ENCODE assay signal across 10 cellular contexts in genomic region chr11:370087-370941, GRCh38. TPM values are rescaled to one million over a fixed set of nuclear protein-coding genes. Genes with fewer than 3 reads are reported as not detected.
DNase-seq lines count a peak whose midpoint lies in the region; ATAC-seq and TF ChIP-seq lines count a peak whose summit lies in the region.
"Had no signal": no experiment of that assay in that cellular context is flagged by ENCODE, and none has a peak within 500 bp of the region (broad histone marks: within the 10 kb centered on the region; RNA-seq: fewer than 3 reads in every experiment).

No MANE protein-coding gene starts in this region.

- H3K79me2 ChIP-seq in OCI-LY7 (ENCODE audit: insufficient read depth, low read depth, low read length) = no peaks in the 10 kb centered on the region

- H3K4me3 ChIP-seq in HAP-1 = peak overlapping the region; percentile 49
- H3K4me3 ChIP-seq in lower lobe of right lung = no peak overlapping the region
- no peak overlapping the region for H3K4me3 ChIP-seq in OCI-LY7 (ENCODE audit: low read depth, low read length, poor library complexity, severe bottlenecking)

- H3K4me1 ChIP-seq in HAP-1 = peaks cover 3% of the 10 kb centered on the region
- peaks cover 10% of the 10 kb centered on the region for H3K4me1 ChIP-seq in lower lobe of right lung
- no peaks in the 10 kb centered on the region for H3K4me1 ChIP-seq in OCI-LY7 (ENCODE audit: insufficient read depth, low read length, poor library complexity, severe bottlenecking)
- H3K4me1 ChIP-seq: prostate gland had no signal

- H3K9me3 Mint-ChIP-seq in MCF 10A (ENCODE audit: unreplicated experiment) = no peaks in the 10 kb centered on the region

- no peak overlapping the region for H3K27ac Mint-ChIP-seq in MCF 10A (ENCODE audit: low read depth, unreplicated experiment)

- no peaks in the 10 kb centered on the region for H4K20me1 ChIP-seq in OCI-LY7 (ENCODE audit: insufficient read depth, low read length)

- H3K36me3 ChIP-seq in HAP-1 (replicated peaks) (peaks cover 9% of the 10 kb centered on the region; the same call in 1 of the 2 replicates), lower lobe of right lung (no peaks in the 10 kb centered on the region), OCI-LY7 (ENCODE audit: insufficient read depth, low read length) (no peaks in the 10 kb centered on the region)
- H3K36me3 ChIP-seq: prostate gland had no signal

- POLR2A ChIA-PET in MCF 10A (lab: Yijun Ruan, JAX) = interaction anchor here (2.4 kb wide), 1 partner anchor 24 kb away, joined by 10 read pairs; the partner anchor contains the start of gene PKP3
- POLR2A ChIA-PET in OCI-LY7 (lab: Charles Lee) = no interaction called here

- ATAC-seq in lower lobe of right lung (no peak), HG02759 (IDR thresholded peaks at IDR 0.05; ENCODE audit: unreplicated experiment) (no peak)
- ATAC-seq: activated CD4-positive, CD25-positive, alpha-beta regulatory T cell treated with anti-CD3 and anti-CD28 coated beads, Interleukin-2, amount 50 U/mL, for 24 hours had no signal

- DNase-seq in AG20443 (ENCODE audit: low spot score) = peak; percentile 5
- peak in 1 of 2 experiments; percentile 43 for DNase-seq in HAP-1 (ENCODE audit: low spot score in 2 of 2)
- DNase-seq in MCF 10A (ENCODE audit: unreplicated experiment) = no peak
- peak; percentile 28 for DNase-seq in lower lobe of right lung
- no peak for DNase-seq in NCI-H1930 (lab: John Stamatoyannopoulos, UW)
- DNase-seq in NCI-H526 treated with DMSO at 0.1 percent for 48 hours (lab: John Stamatoyannopoulos, UW) = no peak
- DNase-seq in OCI-LY7 (ENCODE audit: low spot score) = no peak

- H3K27me3 Mint-ChIP-seq in MCF 10A (ENCODE audit: insufficient read depth, unreplicated experiment) = peaks cover 13% of the 10 kb centered on the region

- no peak overlapping the region for H3K27ac ChIP-seq in lower lobe of right lung
- no peak overlapping the region for H3K27ac ChIP-seq in OCI-LY7 (ENCODE audit: low read depth, low read length, poor library complexity, severe bottlenecking)
- H3K27ac ChIP-seq: prostate gland had no signal

- CTCF ChIA-PET in MCF 10A (lab: Yijun Ruan, JAX) (interaction anchor here (1.0 kb wide), 1 partner anchor 9 kb away, joined by 3 read pairs; no protein-coding TSS in a partner anchor), OCI-LY7 (lab: Charles Lee; ENCODE audit: unreplicated experiment) (no interaction called here)

- no peak overlapping the region for H2AFZ ChIP-seq in OCI-LY7 (ENCODE audit: low read length)

- intact Hi-C loops in MCF 10A (cut with micrococcal nuclease) (no loop called here), lower lobe of right lung (cut with DNase I) (no loop called here), OCI-LY7 (cut with micrococcal nuclease; ENCODE audit: unreplicated experiment) (no loop called here)

- H3K4me1 Mint-ChIP-seq in MCF 10A (ENCODE audit: insufficient read depth, unreplicated experiment) = peaks cover 13% of the 10 kb centered on the region

- no peaks in the 10 kb centered on the region for H3K9me3 ChIP-seq in HAP-1
- H3K9me3 ChIP-seq in lower lobe of right lung = no peaks in the 10 kb centered on the region
- H3K9me3 ChIP-seq in OCI-LY7 (ENCODE audit: low read length) = no peaks in the 10 kb centered on the region
- H3K9me3 ChIP-seq: prostate gland had no signal

- peak overlapping the region; percentile 65 for H3K4me3 Mint-ChIP-seq in MCF 10A (ENCODE audit: unreplicated experiment)

- TF ChIP-seq CTCF in MCF 10A (IDR thresholded peaks at IDR 0.05; ENCODE audit: unreplicated experiment) = no peak
- TF ChIP-seq CTCF in lower lobe of right lung (IDR thresholded peaks at IDR 0.05) = no peak
- TF ChIP-seq CTCF in OCI-LY7 (conservative IDR thresholded peaks at IDR 0.05; ENCODE audit: low read length) = no peak

- H3K9me2 ChIP-seq in OCI-LY7 (ENCODE audit: insufficient read depth, low read length) = no peaks in the 10 kb centered on the region

- BruUV-seq in MCF 10A (replicated peaks; lab: Mats Ljungman, UMichigan) (no TSS peak), OCI-LY7 (replicated peaks; lab: Mats Ljungman, UMichigan) (no TSS peak)

- in situ Hi-C loops in HAP-1 (cut with MboI; ENCODE audit: low sequenced_read_pairs) = no loop called here

- H3K36me3 Mint-ChIP-seq in MCF 10A (ENCODE audit: insufficient read depth, unreplicated experiment) = peaks cover 15% of the 10 kb centered on the region

- no peak overlapping the region for H3K4me2 ChIP-seq in OCI-LY7 (ENCODE audit: low read length)

- no peaks in the 10 kb centered on the region for H3K27me3 ChIP-seq in HAP-1 (ENCODE audit: low read depth)
- H3K27me3 ChIP-seq in lower lobe of right lung (ENCODE audit: low read depth) = peaks cover 46% of the 10 kb centered on the region

RNA-seq across cellular contexts. Expression of gene B4GALNT4, which starts 1.0 kb away (rescaled TPM):
- total RNA-seq in MCF 10A (2022) = 20.0 and 25.9 TPM in 2 replicates
- total RNA-seq in lower lobe of right lung = 0.38 TPM
- total RNA-seq in OCI-LY7 (2014; rRNA removed; shearing (Covaris generic)) = not detected in 2 replicates
- total RNA-seq in OCI-LY7 (2022) = not detected in 2 replicates

RNA-seq across cellular contexts. Expression of gene PKP3, which starts 23.7 kb away (rescaled TPM):
- total RNA-seq in MCF 10A (2022) (129 and 177 TPM in 2 replicates), lower lobe of right lung (23.1 TPM), OCI-LY7 (2022) (not detected in 2 replicates)
- total RNA-seq in OCI-LY7 (2014; rRNA removed; shearing (Covaris generic)) = not detected in 2 replicates

RNA-seq across cellular contexts. Expression of gene SIGIRR, which starts 44.5 kb away (rescaled TPM):
- total RNA-seq in MCF 10A (2022) = 6.2 and 7.7 TPM in 2 replicates
- total RNA-seq in lower lobe of right lung = 91.8 TPM
- 36.9 and 57.2 TPM in 2 replicates for total RNA-seq in OCI-LY7 (2014; rRNA removed; shearing (Covaris generic))
- total RNA-seq in OCI-LY7 (2022) = 25.3 and 29.2 TPM in 2 replicates

RNA-seq across cellular contexts. Expression of gene IFITM3, which starts 49.7 kb away (rescaled TPM):
- 415 and 497 TPM in 2 replicates for total RNA-seq in MCF 10A (2022)
- total RNA-seq in lower lobe of right lung = 767 TPM
- 0.95 and 1.5 TPM in 2 replicates for total RNA-seq in OCI-LY7 (2014; rRNA removed; shearing (Covaris generic))
- total RNA-seq in OCI-LY7 (2022) = 1.5 and 2.2 TPM in 2 replicates

RNA-seq across cellular contexts. Expression of gene IFITM1, which starts 56.5 kb away (rescaled TPM):
- 1.8 and 4.8 TPM in 2 replicates for total RNA-seq in MCF 10A (2022)
- 128 TPM for total RNA-seq in lower lobe of right lung
- 30.3 and 36.4 TPM in 2 replicates for total RNA-seq in OCI-LY7 (2014; rRNA removed; shearing (Covaris generic))
- 72.4 TPM in 2 replicates for total RNA-seq in OCI-LY7 (2022)

Comparison
In these comparisons a context has a peak if more than half of its experiments do, and no peak if none do; other contexts are left out.
1. DNase-seq: peak in AG20443 (single experiment) and lower lobe of right lung (single experiment); none in MCF 10A (single experiment), NCI-H1930 (0 of 2), NCI-H526 treated with DMSO at 0.1 percent for 48 hours (single experiment) and OCI-LY7 (single experiment).
2. RNA of gene B4GALNT4, which starts 1.0 kb away (total RNA-seq): 20.0 to 25.9 TPM in MCF 10A; 0.38 TPM in lower lobe of right lung (single experiment) and not detected in OCI-LY7; every median in the first group is over 10 times any median in the second.
3. RNA of gene PKP3, which starts 23.7 kb away (total RNA-seq): 129 to 177 TPM in MCF 10A and 23.1 TPM in lower lobe of right lung (single experiment); not detected in OCI-LY7; every median in the first group is over 10 times any median in the second.